29 cellular contexts compared by ENCODE assay signal in the genomic region with DNA sequence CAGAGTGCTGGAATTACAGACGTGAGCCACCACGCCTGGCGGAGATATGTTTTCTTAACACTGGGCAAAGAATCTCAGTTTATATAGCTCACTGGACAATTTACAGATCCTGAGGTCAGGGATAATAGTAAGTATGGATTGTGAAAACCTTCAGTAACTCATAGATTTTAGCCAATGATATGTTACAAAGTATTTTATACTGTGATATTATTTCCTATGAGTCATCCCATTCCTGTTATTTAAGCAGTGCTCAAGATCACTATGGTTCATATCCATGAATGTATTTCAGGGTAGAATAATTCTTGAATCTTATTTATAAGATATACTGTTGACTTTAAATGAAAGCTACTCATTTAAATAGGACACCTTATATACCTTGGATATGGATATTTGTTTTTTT.
"Had no signal": no experiment of that assay in that cellular context is flagged by ENCODE, and none has a peak within 500 bp of the region (broad histone marks: within the 10 kb centered on the region; RNA-seq: fewer than 3 reads in every experiment).

No MANE protein-coding gene starts in this region.

- ATAC-seq: activated naive CD4-positive, alpha-beta T cell treated with anti-CD3 and anti-CD28 coated beads, Interleukin-2, amount 50 U/mL, for 72 hours; activated T-cell treated with anti-CD3 and anti-CD28 coated beads, Interleukin-2, amount 50 U/mL, for 72 hours; esophagus mucosa; T-helper 17 cell had no signal

- DNase-seq: activated CD4-positive, alpha-beta memory T cell treated with anti-CD3 and anti-CD28 coated beads, Interleukin-2, amount 10 ng/mL, durations not matched to agents 7 days and 5 days; activated CD4-positive, alpha-beta T cell treated with anti-CD3 and anti-CD28 coated beads for 4 hours; activated CD4-positive, alpha-beta T cell treated with anti-CD3 and anti-CD28 coated beads, Interleukin-2, amount 10 ng/mL, durations not matched to agents 7 days and 5 days; activated CD4-positive, alpha-beta T cell treated with anti-CD3 and anti-CD28 coated beads, Interleukin-2, amount 50 U/mL, for 4 hours; activated CD4-positive, CD25-positive, alpha-beta regulatory T cell; activated CD4-positive, CD25-positive, alpha-beta regulatory T cell treated with anti-CD3 and anti-CD28 coated beads, Interleukin-2, amount 50 U/mL, for 72 hours; activated CD8-positive, alpha-beta memory T cell treated with anti-CD3 and anti-CD28 coated beads, Interleukin-2, amount 50 U/mL, for 48 hours; activated gamma-delta T cell; activated naive CD4-positive, alpha-beta T cell; activated naive CD4-positive, alpha-beta T cell treated with anti-CD3 and anti-CD28 coated beads, Interleukin-2, amount 10 ng/mL, durations not matched to agents 7 days and 5 days; activated naive CD8-positive, alpha-beta T cell treated with anti-CD3 and anti-CD28 coated beads, Interleukin-2, amount 10 ng/mL, durations not matched to agents 7 days and 5 days; activated T-cell treated with anti-CD3 and anti-CD28 coated beads for 4 hours; activated T-cell treated with anti-CD3 and anti-CD28 coated beads, Interleukin-2, amount 50 U/mL, for 24 hours; activated T-cell treated with anti-CD3 and anti-CD28 coated beads, Interleukin-2, amount 50 U/mL, for 72 hours; anterior cingulate cortex; caudate nucleus; cortex of kidney; effector CD8-positive, alpha-beta T cell; foreskin fibroblast; head of caudate nucleus; hippocampal formation; T-helper 17 cell; T1000 had no signal

- FAIRE-seq: astrocyte, colon, endometrium, frontal cortex had no signal
